ENCODE assay signal across 1 cellular context in genomic region chr18:23650963-23651927, GRCh38.
TF ChIP-seq lines count a peak whose summit lies in the region.

No MANE protein-coding gene starts in this region.

TF ChIP-seq in neural cell, 6 proteins besides CTCF, POLR2A, EP300 and RAD21 (continued from another document):
- no peak for TF ChIP-seq POLR2AphosphoS5 (IDR thresholded peaks at IDR 0.05)
- no peak for TF ChIP-seq MXI1 (conservative IDR thresholded peaks at IDR 0.05; ENCODE audit: poor library complexity, severe bottlenecking)
- TF ChIP-seq REST (IDR thresholded peaks at IDR 0.05; ENCODE audit: borderline replicate concordance): no peak
- no peak for TF ChIP-seq SMC3 (conservative IDR thresholded peaks at IDR 0.05; ENCODE audit: poor library complexity)
- no peak for TF ChIP-seq TAF1 (IDR thresholded peaks at IDR 0.05; ENCODE audit: low read depth)
